ENCODE assay signal across 3 cellular contexts in genomic region chr13:95565758-95566157, GRCh38. TPM values are rescaled to one million over a fixed set of nuclear protein-coding genes. Genes with fewer than 3 reads are reported as not detected.
"Had no signal": no experiment of that assay in that cellular context is flagged by ENCODE, and none has a peak within 500 bp of the region (broad histone marks: within the 10 kb centered on the region; RNA-seq: fewer than 3 reads in every experiment).

No MANE protein-coding gene starts in this region.

RNA-seq across cellular contexts. Expression of gene CLDN10, which starts 13.2 kb away (rescaled TPM):
- total RNA-seq: LHCN-M2, MCF 10A, NCI-H460 had no signal
